In the genomic region with DNA sequence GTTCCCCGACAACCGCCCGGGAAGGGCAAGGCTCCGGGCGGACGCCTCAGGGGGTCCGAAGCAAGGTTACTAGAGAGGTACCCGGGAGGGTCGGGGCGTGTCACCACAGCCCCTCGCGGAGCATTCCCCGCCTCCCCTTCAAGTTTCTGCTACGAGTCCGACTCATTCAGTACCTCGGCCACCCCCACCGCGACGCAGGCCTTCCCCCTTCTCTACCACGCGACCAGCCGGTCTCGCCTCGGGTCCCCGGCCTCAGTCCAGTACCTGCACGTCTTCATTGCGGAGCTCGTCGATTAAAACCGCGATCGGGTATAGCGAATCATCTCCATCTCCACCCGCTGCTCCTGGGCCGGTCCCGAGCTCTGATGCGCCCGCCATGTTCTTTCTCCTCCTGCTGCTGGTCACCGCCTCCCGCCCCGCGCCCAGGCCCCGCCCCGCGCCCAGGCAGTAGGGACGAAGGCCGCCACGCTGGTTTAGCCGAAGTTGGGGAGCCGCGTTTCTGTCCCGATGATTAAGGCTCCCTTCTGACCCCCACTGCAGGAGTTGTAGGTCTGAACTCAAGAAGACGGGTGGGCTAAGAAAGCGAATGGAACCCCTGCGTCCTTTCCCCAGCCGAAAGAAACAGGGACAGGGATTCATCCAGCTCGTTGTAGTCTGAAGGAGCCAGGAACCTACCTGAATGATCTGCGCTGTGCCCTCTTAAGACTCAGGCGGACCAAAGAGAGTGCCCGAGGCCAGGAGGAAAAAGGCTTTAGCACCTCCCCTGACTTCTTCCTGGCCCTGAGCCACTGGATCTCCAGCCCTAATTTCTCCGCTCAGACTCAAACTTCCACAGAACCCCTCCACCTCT, we compare ENCODE assay signal across 8 cellular contexts. TPM values are rescaled to one million over a fixed set of nuclear protein-coding genes. Genes with fewer than 3 reads are reported as not detected.
DNase-seq lines count a peak whose midpoint lies in the region; ATAC-seq and TF ChIP-seq lines count a peak whose summit lies in the region.

PPP2R1B (minus strand) TSS at position 406 of the 850 bp plus-strand sequence; CDS start at position 378, 28 bp downstream.

- peak within 1 kb of the TSS; percentile 88 to 90 for H3K9ac ChIP-seq in duodenal mucosa (ENCODE audit: low read depth in 1 of 2, low read length in 2 of 2)

- peaks cover 37% of the 10 kb centered on the region for H3K4me1 Mint-ChIP-seq in activated CD4-positive, alpha-beta memory T cell treated with anti-CD3 and anti-CD28 coated beads, Interleukin-2, amount 10 ng/mL, durations not matched to agents 7 days and 5 days

- H3K27ac ChIP-seq in duodenal mucosa (ENCODE audit: low read depth, low read length) = peak within 1 kb of the TSS; percentile 86

- intact Hi-C loops in lower leg skin (cut with DNase I; ENCODE audit: low total_unique reads) = no loop called here

- peaks cover 3 to 23% of the 10 kb centered on the region in 2 donors for H3K36me3 ChIP-seq in duodenal mucosa (ENCODE audit: control insufficient read depth in 1 of 2, insufficient read depth in 2 of 2, low read length in 2 of 2)

- H3K4me3 ChIP-seq in duodenal mucosa (ENCODE audit: low read depth in 1 of 2, low read length in 2 of 2) (peak within 1 kb of the TSS; percentile 90 to 93), lower leg skin (ENCODE audit: low read depth, poor library complexity, severe bottlenecking) (peak within 1 kb of the TSS; percentile 94)

- TF ChIP-seq POLR2A in lower leg skin (IDR thresholded peaks at IDR 0.05) = no peak

- no peaks in the 10 kb centered on the region for H3K9me3 Mint-ChIP-seq in activated CD4-positive, alpha-beta memory T cell treated with anti-CD3 and anti-CD28 coated beads, Interleukin-2, amount 10 ng/mL, durations not matched to agents 7 days and 5 days

- H3K4me1 ChIP-seq in duodenal mucosa (ENCODE audit: control insufficient read depth in 1 of 2, insufficient read depth in 2 of 2, low read length in 2 of 2) = peaks cover 14 to 18% of the 10 kb centered on the region in 2 donors

- H3K36me3 Mint-ChIP-seq in activated CD4-positive, alpha-beta memory T cell treated with anti-CD3 and anti-CD28 coated beads, Interleukin-2, amount 10 ng/mL, durations not matched to agents 7 days and 5 days (ENCODE audit: low read depth) = peaks cover 37% of the 10 kb centered on the region

- TF ChIP-seq CTCF in lower leg skin (IDR thresholded peaks at IDR 0.05) = no peak

- H3K4me3 Mint-ChIP-seq in activated CD4-positive, alpha-beta memory T cell treated with anti-CD3 and anti-CD28 coated beads, Interleukin-2, amount 10 ng/mL, durations not matched to agents 7 days and 5 days = peak within 1 kb of the TSS; percentile 100

- CTCF ChIA-PET in activated CD4-positive, alpha-beta memory T cell treated with anti-CD3 and anti-CD28 coated beads, Interleukin-2, amount 10 ng/mL, durations not matched to agents 7 days and 5 days (lab: Charles Lee) = interaction anchor here (0.5 to 6.6 kb wide), 8 partner anchors 11 to 514 kb away, joined by 3 to 48 read pairs (median 6); no protein-coding TSS in a partner anchor

- H3K27me3 Mint-ChIP-seq in activated CD4-positive, alpha-beta memory T cell treated with anti-CD3 and anti-CD28 coated beads, Interleukin-2, amount 10 ng/mL, durations not matched to agents 7 days and 5 days = no peaks in the 10 kb centered on the region

- POLR2A ChIA-PET in activated CD4-positive, alpha-beta memory T cell treated with anti-CD3 and anti-CD28 coated beads, Interleukin-2, amount 10 ng/mL, durations not matched to agents 7 days and 5 days (lab: Charles Lee) = interaction anchor here (0.7 to 4.8 kb wide), 19 partner anchors 10 to 291 kb away, joined by 3 to 31 read pairs (median 3); partner anchors contain the start of genes ALG9 and SIK2

- peak within 1 kb of the TSS; percentile 96 for H3K27ac Mint-ChIP-seq in activated CD4-positive, alpha-beta memory T cell treated with anti-CD3 and anti-CD28 coated beads, Interleukin-2, amount 10 ng/mL, durations not matched to agents 7 days and 5 days

- 0% methylated on average over 29 to 54 of the region's 61 CpGs for WGBS in lower leg skin, 2 donors

- H3K9me3 ChIP-seq in duodenal mucosa (ENCODE audit: control insufficient read depth in 1 of 2, low read length in 2 of 2) = no peaks in the 10 kb centered on the region

- peak; percentile 48 to 91 (median 86) for DNase-seq in C1 segment of cervical spinal cord (lab: John Stamatoyannopoulos, UW)
- peak; percentile 78 for DNase-seq in NCI-H82 (lab: John Stamatoyannopoulos, UW)
- DNase-seq in activated CD4-positive, alpha-beta memory T cell treated with anti-CD3 and anti-CD28 coated beads, Interleukin-2, amount 10 ng/mL, durations not matched to agents 7 days and 5 days = peak; percentile 73
- peak; percentile 69 to 96 for DNase-seq in lower leg skin (ENCODE audit: low spot score in 2 of 2)
- peak; percentile 26 to 63 (median 39) for DNase-seq in stimulated activated CD4-positive, alpha-beta T cell treated with anti-CD3 and anti-CD28 coated beads, TNF-alpha, amount 100 ng/mL, for 1 hour (ENCODE audit: low read depth in 3 of 3, low spot score in 1 of 3)

- ATAC-seq in GM19324 (IDR thresholded peaks at IDR 0.05; ENCODE audit: low FRiP score, unreplicated experiment) (peak; percentile 87), HG03460 (IDR thresholded peaks at IDR 0.05; ENCODE audit: unreplicated experiment) (peak; percentile 89)

- no peaks in the 10 kb centered on the region for H3K27me3 ChIP-seq in duodenal mucosa (ENCODE audit: control insufficient read depth in 1 of 2, insufficient read depth in 2 of 2, low read length in 2 of 2)

RNA-seq across cellular contexts. Expression of gene PPP2R1B, which starts in this region (rescaled TPM):
- total RNA-seq in activated CD4-positive, alpha-beta memory T cell treated with anti-CD3 and anti-CD28 coated beads, Interleukin-2, amount 10 ng/mL, durations not matched to agents 7 days and 5 days = 10 to 100 TPM; 51.3 to 55.7 TPM
- total RNA-seq in lower leg skin = 10 to 100 TPM; 18.7 to 22.4 (median 20.7) TPM

Comparison
In these comparisons a context has a peak if more than half of its experiments do, and no peak if none do; other contexts are left out.
1. Peak in every context shown above with its lines: DNase-seq, ATAC-seq, H3K4me3 ChIP-seq and H3K27ac ChIP-seq.